Comparison of ENCODE assay signal across 8 cellular contexts in genomic region chr12:108306014-108306501, GRCh38. TPM values are rescaled to one million over a fixed set of nuclear protein-coding genes. Genes with fewer than 3 reads are reported as not detected.
DNase-seq lines count a peak whose midpoint lies in the region; ATAC-seq and TF ChIP-seq lines count a peak whose summit lies in the region.

No MANE protein-coding gene starts in this region.

- H3K4me3 ChIP-seq in rectal smooth muscle tissue (ENCODE audit: low read length): no peak overlapping the region

- DNase-seq in Calu3 (no peak), glutamatergic neuron (no peak)
- DNase-seq in activated CD8-positive, alpha-beta memory T cell treated with anti-CD3 and anti-CD28 coated beads, Interleukin-2, amount 50 U/mL, for 48 hours: no peak

- H3K36me3 Mint-ChIP-seq in Calu3 (ENCODE audit: insufficient read depth, unreplicated experiment) (peaks cover 18% of the 10 kb centered on the region), glutamatergic neuron (ENCODE audit: unreplicated experiment) (no peaks in the 10 kb centered on the region)
- H3K36me3 Mint-ChIP-seq in activated T-helper 17 cell treated with anti-CD3 and anti-CD28 coated beads, Interleukin-2, amount 50 U/mL, for 72 hours (ENCODE audit: low read depth): no peaks in the 10 kb centered on the region

- H3K9me3 Mint-ChIP-seq in Calu3 (ENCODE audit: low read depth, unreplicated experiment) (no peaks in the 10 kb centered on the region), glutamatergic neuron (ENCODE audit: unreplicated experiment) (peaks cover 3% of the 10 kb centered on the region)
- H3K9me3 Mint-ChIP-seq in activated T-helper 17 cell treated with anti-CD3 and anti-CD28 coated beads, Interleukin-2, amount 50 U/mL, for 72 hours: no peaks in the 10 kb centered on the region

- intact Hi-C loops in Calu3 (cut with micrococcal nuclease; ENCODE audit: unreplicated experiment): loop anchor here (10.0 kb wide), 2 partner anchors 209 to 1211 kb away; partner anchors contain the start of genes CRY1 and FICD

- no peak for TF ChIP-seq POLR2A in GM18505 (IDR thresholded peaks at IDR 0.05; ENCODE audit: borderline replicate concordance, extremely low read depth, insufficient read depth, insufficient read length)

- no TSS peak for BruUV-seq in Calu3 (replicated peaks; lab: Mats Ljungman, UMichigan)

- no peak overlapping the region for H3K9ac ChIP-seq in rectal smooth muscle tissue (ENCODE audit: low read length)

- ATAC-seq in activated T-helper 17 cell treated with anti-CD3 and anti-CD28 coated beads, Interleukin-2, amount 50 U/mL, for 72 hours (replicated peaks): peak; percentile 72
- ATAC-seq in HG02870 (IDR thresholded peaks at IDR 0.05; ENCODE audit: unreplicated experiment): no peak
- no peak for ATAC-seq in GM18505 (IDR thresholded peaks at IDR 0.05; ENCODE audit: unreplicated experiment)
- ATAC-seq in GM21786 (IDR thresholded peaks at IDR 0.05; ENCODE audit: unreplicated experiment): no peak

- H3K27me3 Mint-ChIP-seq in Calu3 (ENCODE audit: unreplicated experiment) (no peaks in the 10 kb centered on the region), glutamatergic neuron (ENCODE audit: unreplicated experiment) (peaks cover 12% of the 10 kb centered on the region)
- H3K27me3 Mint-ChIP-seq in activated T-helper 17 cell treated with anti-CD3 and anti-CD28 coated beads, Interleukin-2, amount 50 U/mL, for 72 hours: peaks cover 25% of the 10 kb centered on the region

- no peak overlapping the region for H3K4me3 Mint-ChIP-seq in Calu3 (ENCODE audit: low read depth, unreplicated experiment)
- peak overlapping the region; percentile 9 for H3K4me3 Mint-ChIP-seq in activated T-helper 17 cell treated with anti-CD3 and anti-CD28 coated beads, Interleukin-2, amount 50 U/mL, for 72 hours
- peak overlapping the region; percentile 19 for H3K4me3 Mint-ChIP-seq in glutamatergic neuron (ENCODE audit: unreplicated experiment)

- H3K4me1 Mint-ChIP-seq in Calu3 (ENCODE audit: low read depth, unreplicated experiment) (peaks cover 62% of the 10 kb centered on the region), glutamatergic neuron (ENCODE audit: low read depth, unreplicated experiment) (peaks cover 26% of the 10 kb centered on the region)
- peaks cover 11% of the 10 kb centered on the region for H3K4me1 Mint-ChIP-seq in activated T-helper 17 cell treated with anti-CD3 and anti-CD28 coated beads, Interleukin-2, amount 50 U/mL, for 72 hours

- H3K36me3 ChIP-seq in rectal smooth muscle tissue (ENCODE audit: control insufficient read depth, insufficient read depth, low read length): no peaks in the 10 kb centered on the region

- no peaks in the 10 kb centered on the region for H3K27me3 ChIP-seq in rectal smooth muscle tissue (ENCODE audit: control insufficient read depth, insufficient read depth, low read length)

- peak overlapping the region; percentile 40 for H3K27ac ChIP-seq in rectal smooth muscle tissue (ENCODE audit: low read depth, low read length)

- CTCF ChIA-PET in Calu3 (lab: Charles Lee): interaction anchor here (0.7 kb wide), 2 partner anchors 10 to 170 kb away, joined by 3 to 6 read pairs; no protein-coding TSS in a partner anchor

- peaks cover 13% of the 10 kb centered on the region for H3K4me1 ChIP-seq in rectal smooth muscle tissue (ENCODE audit: control insufficient read depth, insufficient read depth, low read length)

- H3K27ac Mint-ChIP-seq in Calu3 (ENCODE audit: unreplicated experiment) (peak overlapping the region; percentile 19), glutamatergic neuron (ENCODE audit: unreplicated experiment) (no peak overlapping the region)
- H3K27ac Mint-ChIP-seq in activated T-helper 17 cell treated with anti-CD3 and anti-CD28 coated beads, Interleukin-2, amount 50 U/mL, for 72 hours: no peak overlapping the region

- no peak for TF ChIP-seq CTCF in Calu3 (IDR thresholded peaks at IDR 0.05; ENCODE audit: unreplicated experiment)
- TF ChIP-seq CTCF in glutamatergic neuron (IDR thresholded peaks at IDR 0.05; ENCODE audit: partially characterized antibody, unreplicated experiment): no peak

RNA-seq across cellular contexts. Expression of gene CMKLR1, which starts 33.1 kb away (rescaled TPM):
- total RNA-seq in Calu3 (2022): not detected in 2 replicates
- total RNA-seq in activated T-helper 17 cell treated with anti-CD3 and anti-CD28 coated beads, Interleukin-2, amount 50 U/mL, for 72 hours: not detected
- not detected for total RNA-seq in glutamatergic neuron (ENCODE audit: unreplicated experiment)
